ENCODE assay signal across 1 cellular context in genomic region chr6:149170564-149171452, GRCh38.
TF ChIP-seq lines count a peak whose summit lies in the region.

No MANE protein-coding gene starts in this region.

TF ChIP-seq in HEK293, 187 proteins besides CTCF, POLR2A, EP300 and RAD21 (continued from another document):
- no peak for TF ChIP-seq REST (tag by site-specific recombination; IDR thresholded peaks at IDR 0.05)
- no peak for TF ChIP-seq TSHZ1 (tag by site-specific recombination; IDR thresholded peaks at IDR 0.05; ENCODE audit: borderline replicate concordance)
- no peak for TF ChIP-seq ZNF596 (tag by site-specific recombination; IDR thresholded peaks at IDR 0.05)
- no peak for TF ChIP-seq PRDM2 (tag by site-specific recombination; IDR thresholded peaks at IDR 0.05; ENCODE audit: borderline replicate concordance)
- no peak for TF ChIP-seq ZNF10 (tag by site-specific recombination; IDR thresholded peaks at IDR 0.05)
- no peak for TF ChIP-seq ZNF510 (tag by site-specific recombination; IDR thresholded peaks at IDR 0.05; ENCODE audit: insufficient replicate concordance)
- TF ChIP-seq ZNF747 (tag by site-specific recombination; IDR thresholded peaks at IDR 0.05), result no peak
- no peak for TF ChIP-seq KLF7 (tag by site-specific recombination; IDR thresholded peaks at IDR 0.05; ENCODE audit: borderline replicate concordance)
- 0 out of 2 replicates have a peak, but pooled peaks have one; percentile 53 for TF ChIP-seq HIC1 (tag by site-specific recombination; IDR thresholded peaks at IDR 0.05)
- no peak for TF ChIP-seq REPIN1 (tag by site-specific recombination; IDR thresholded peaks at IDR 0.05; ENCODE audit: low read depth)
- TF ChIP-seq ZXDB (tag by site-specific recombination; IDR thresholded peaks at IDR 0.05), result 0 out of 2 replicates have a peak, but pooled peaks have one; percentile 24
- peak; percentile 66; the same call in 1 of the 2 replicates for TF ChIP-seq ZNF701 (tag by site-specific recombination; IDR thresholded peaks at IDR 0.05)
TF ChIP-seq in HEK293: peak in this region for 34.
